8 cellular contexts compared by ENCODE assay signal in the genomic region with DNA sequence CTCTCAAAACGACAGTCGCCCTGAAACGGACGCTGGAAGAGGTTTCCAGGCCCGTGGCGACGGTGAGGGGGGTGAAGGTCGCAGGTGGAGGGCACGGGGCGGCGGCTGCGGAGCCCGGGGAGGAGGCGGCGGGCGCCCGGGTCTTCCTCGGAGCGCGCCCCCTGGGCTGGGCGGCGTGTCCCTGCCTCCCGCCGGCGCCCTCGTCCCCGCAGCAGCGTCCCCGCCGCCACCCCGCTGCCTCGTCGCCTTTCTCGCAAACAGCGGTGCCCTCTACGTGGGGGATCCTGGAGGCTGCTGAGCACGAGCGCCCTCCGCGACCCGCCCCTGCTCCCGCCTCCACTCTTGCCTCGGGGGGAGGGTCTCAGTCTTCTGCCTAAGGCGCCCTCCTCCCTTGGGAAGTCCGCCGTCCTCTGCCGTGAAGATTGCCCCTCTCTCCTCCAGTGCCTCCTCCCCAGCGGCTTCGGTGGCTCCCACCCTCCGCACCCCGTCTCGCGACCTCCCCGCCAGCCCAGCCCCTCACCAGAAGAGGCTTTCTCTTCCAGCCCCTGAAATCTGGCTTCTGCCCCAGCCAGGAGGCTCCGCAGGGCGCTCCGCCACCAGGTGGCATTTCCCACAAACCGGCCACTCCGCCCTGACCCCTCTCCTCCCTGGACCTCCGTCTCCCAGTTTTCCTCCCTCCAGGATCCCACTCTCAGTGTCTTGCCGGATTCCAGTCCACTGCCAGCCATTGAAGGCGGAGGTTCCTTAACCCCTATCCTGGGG.
DNase-seq lines count a peak whose midpoint lies in the region; ATAC-seq lines count a peak whose summit lies in the region.

No MANE protein-coding gene starts in this region.

- no peaks in the 10 kb centered on the region for H3K9me3 ChIP-seq in HAP-1

- peak; percentile 35 to 42 for DNase-seq in activated T-cell treated with anti-CD3 and anti-CD28 coated beads, Interleukin-2, amount 50 U/mL, for 48 hours
- DNase-seq in left cardiac atrium (no peak), sciatic nerve (ENCODE audit: low spot score) (no peak), HAP-1 (ENCODE audit: low spot score in 2 of 2) (no peak)

- in situ Hi-C loops in HAP-1 (cut with MboI; ENCODE audit: low sequenced_read_pairs): no loop called here

- peaks cover 9% of the 10 kb centered on the region; the same call in 1 of the 2 replicates for H3K4me1 ChIP-seq in HAP-1

- H3K27me3 ChIP-seq in HAP-1 (ENCODE audit: low read depth): no peaks in the 10 kb centered on the region

- H3K36me3 ChIP-seq in HAP-1 (replicated peaks): no peaks in the 10 kb centered on the region

- no peak overlapping the region for H3K4me3 ChIP-seq in HAP-1

- intact Hi-C loops in left cardiac atrium (cut with DNase I) (loop anchor here in 1 of 2 donors (5.0 kb wide), 1 partner anchor 789 kb away; no protein-coding TSS in a partner anchor), sciatic nerve (cut with DNase I) (no loop called here)

- ATAC-seq in GM18909 (IDR thresholded peaks at IDR 0.05; ENCODE audit: poor library complexity, unreplicated experiment) (peak; percentile 51), left cardiac atrium (peak; percentile 19 to 40), sciatic nerve (peak; percentile 31), HG03159 (IDR thresholded peaks at IDR 0.05; ENCODE audit: unreplicated experiment) (no peak), HG02973 (IDR thresholded peaks at IDR 0.05; ENCODE audit: unreplicated experiment) (no peak), GM21526 (IDR thresholded peaks at IDR 0.05; ENCODE audit: low FRiP score, unreplicated experiment) (no peak)

Comparison
In these comparisons a context has a peak if more than half of its experiments do, and no peak if none do; other contexts are left out.
1. ATAC-seq: peak in GM18909 (single experiment), left cardiac atrium (2 of 2) and sciatic nerve (single experiment); none in HG03159 (single experiment), HG02973 (single experiment) and GM21526 (single experiment).
2. DNase-seq: peak in activated T-cell treated with anti-CD3 and anti-CD28 coated beads, Interleukin-2, amount 50 U/mL, for 48 hours (2 of 2); none in left cardiac atrium (single experiment), sciatic nerve (single experiment) and HAP-1 (0 of 2).